9 cellular contexts compared by ENCODE assay signal in genomic region chr2:73069041-73069854, GRCh38. TPM values are rescaled to one million over a fixed set of nuclear protein-coding genes. Genes with fewer than 3 reads are reported as not detected.
A peak's percentile ranks its signal among the peaks of the same experiment; 100 is the strongest.
DNase-seq lines count a peak whose midpoint lies in the region; ATAC-seq and TF ChIP-seq lines count a peak whose summit lies in the region.
"Had no signal": no experiment of that assay in that cellular context is flagged by ENCODE, and none has a peak within 500 bp of the region (broad histone marks: within the 10 kb centered on the region; RNA-seq: fewer than 3 reads in every experiment).

No MANE protein-coding gene starts in this region.

- peaks cover 26% of the 10 kb centered on the region for H3K4me1 ChIP-seq in HUES6 (ENCODE audit: control insufficient read depth, insufficient read depth, low read length)
- H3K4me1 ChIP-seq in ascending aorta, result peaks cover 10 to 18% of the 10 kb centered on the region in 2 donors
- H3K4me1 ChIP-seq in mononuclear cell (ENCODE audit: insufficient read depth, low read length), result peaks cover 36% of the 10 kb centered on the region

- peak overlapping the region; percentile 88 for H3K9ac ChIP-seq in HUES6 (ENCODE audit: low read length)

- in situ Hi-C loops in GM13977 (cut with MboI; ENCODE audit: low pct_unique_long_range_greater_than_20kb, low sequenced_read_pairs, unreplicated experiment), result no loop called here

- H3K9me3 ChIP-seq in HUES6 (ENCODE audit: control insufficient read depth, insufficient read depth, low read depth, low read length) (no peaks in the 10 kb centered on the region), ascending aorta (no peaks in the 10 kb centered on the region), mononuclear cell (ENCODE audit: low read depth, low read length) (no peaks in the 10 kb centered on the region)

- intact Hi-C loops in ascending aorta (cut with DNase I), result no loop called here

- no peak for TF ChIP-seq CTCF in ascending aorta (IDR thresholded peaks at IDR 0.05)
- no peak for TF ChIP-seq CTCF in GM13977 (IDR thresholded peaks at IDR 0.05; ENCODE audit: extremely low read depth, insufficient read depth, missing control alignments)

- H3K4me3 ChIP-seq in HUES6 (ENCODE audit: low read depth, low read length) (peak overlapping the region; percentile 92), ascending aorta (peak overlapping the region; percentile 91 to 92), mononuclear cell (ENCODE audit: low read length) (peak overlapping the region; percentile 91)

- H3K27ac ChIP-seq in HUES6 (ENCODE audit: low read depth, low read length), result no peak overlapping the region
- H3K27ac ChIP-seq in ascending aorta, result no peak overlapping the region

- ATAC-seq in GM18868 (IDR thresholded peaks at IDR 0.05; ENCODE audit: unreplicated experiment), result no peak

- peak; percentile 51 to 72 for DNase-seq in AML-193 (lab: John Stamatoyannopoulos, UW)
- DNase-seq in ascending aorta (ENCODE audit: low spot score in 2 of 2), result no peak
- DNase-seq in KG1 (lab: John Stamatoyannopoulos, UW), result no peak
- DNase-seq in GM13977 (ENCODE audit: low spot score), result no peak
- no peak for DNase-seq in AG08396 (ENCODE audit: low spot score)
- DNase-seq: NCI-H226 had no signal

- H3K27me3 ChIP-seq in HUES6 (ENCODE audit: control insufficient read depth, insufficient read depth, low read length) (no peaks in the 10 kb centered on the region), ascending aorta (no peaks in the 10 kb centered on the region), mononuclear cell (ENCODE audit: insufficient read depth, low read length) (no peaks in the 10 kb centered on the region)

- H3K36me3 ChIP-seq in HUES6 (ENCODE audit: control insufficient read depth, insufficient read depth, low read length) (no peaks in the 10 kb centered on the region), ascending aorta (peaks cover 0 to 2% of the 10 kb centered on the region in 2 donors)

RNA-seq across cellular contexts. Expression of gene SFXN5, which starts 2.3 kb away (rescaled TPM):
- total RNA-seq in ascending aorta (9.3 TPM), mononuclear cell (8.9 TPM)

RNA-seq across cellular contexts. Expression of gene RAB11FIP5, which starts 43.5 kb away (rescaled TPM):
- total RNA-seq in ascending aorta (95.3 TPM), mononuclear cell (14.5 TPM)

Comparison
In these comparisons a context has a peak if more than half of its experiments do, and no peak if none do; other contexts are left out.
1. DNase-seq: peak in AML-193 (2 of 2); none in ascending aorta (0 of 2), KG1 (single experiment), GM13977 (single experiment) and AG08396 (single experiment).
2. Peak in every context shown above with its lines, with median percentiles within 50 percentile points of each other: H3K4me3 ChIP-seq.